11 cellular contexts compared by ENCODE assay signal in genomic region chr11:107696140-107696539, GRCh38. TPM values are rescaled to one million over a fixed set of nuclear protein-coding genes. Genes with fewer than 3 reads are reported as not detected.
A peak's percentile ranks its signal among the peaks of the same experiment; 100 is the strongest.
DNase-seq lines count a peak whose midpoint lies in the region; ATAC-seq and FAIRE-seq lines count a peak whose summit lies in the region.
"Had no signal": no experiment of that assay in that cellular context is flagged by ENCODE, and none has a peak within 500 bp of the region (broad histone marks: within the 10 kb centered on the region; RNA-seq: fewer than 3 reads in every experiment).

No MANE protein-coding gene starts in this region.

- no peaks in the 10 kb centered on the region for H3K9me3 ChIP-seq in effector memory CD4-positive, alpha-beta T cell (ENCODE audit: control insufficient read depth, low read length)
- H3K9me3 ChIP-seq: pancreas had no signal

- no peak for FAIRE-seq in urothelium cell line (lab: Jason Lieb, UNC)
- FAIRE-seq: pancreas had no signal

- DNase-seq in left ventricle myocardium superior (no peak), cardiac septum (ENCODE audit: low spot score) (no peak), amniotic epithelial cell (ENCODE audit: low read depth) (peak; percentile 95), hepatic stellate cell (ENCODE audit: low spot score) (peak; percentile 68), urothelium cell line (ENCODE audit: low spot score) (peak; percentile 70), UCSD-AML1 (lab: John Stamatoyannopoulos, UW; ENCODE audit: unreplicated experiment) (no peak), NCI-H146 (lab: John Stamatoyannopoulos, UW) (no peak)
- DNase-seq in effector memory CD4-positive, alpha-beta T cell = no peak
- DNase-seq: pancreas had no signal

- H3K4me3 ChIP-seq in effector memory CD4-positive, alpha-beta T cell (ENCODE audit: insufficient read depth, low read depth, low read length, poor library complexity, severe bottlenecking) = no peak overlapping the region
- H3K4me3 ChIP-seq: BLaER1, cardiac muscle cell, pancreas had no signal

- no peaks in the 10 kb centered on the region for H3K27me3 ChIP-seq in effector memory CD4-positive, alpha-beta T cell (replicated peaks; ENCODE audit: control insufficient read depth, insufficient read depth, low read length, poor library complexity, severe bottlenecking)
- H3K27me3 ChIP-seq: BLaER1, cardiac muscle cell had no signal

- no peak overlapping the region for H3K27ac ChIP-seq in effector memory CD4-positive, alpha-beta T cell (ENCODE audit: insufficient read depth, low read length, poor library complexity, severe bottlenecking)
- H3K27ac ChIP-seq: BLaER1, cardiac muscle cell, pancreas had no signal

- H3K36me3 ChIP-seq in effector memory CD4-positive, alpha-beta T cell (ENCODE audit: control insufficient read depth, insufficient read depth, low read length) = no peaks in the 10 kb centered on the region
- H3K36me3 ChIP-seq: BLaER1, cardiac muscle cell, pancreas had no signal

- peak; percentile 48 for ATAC-seq in left ventricle myocardium superior

- no peaks in the 10 kb centered on the region for H3K4me1 ChIP-seq in effector memory CD4-positive, alpha-beta T cell (ENCODE audit: control insufficient read depth, insufficient read depth, low read length, poor library complexity, severe bottlenecking)
- H3K4me1 ChIP-seq: pancreas had no signal

- intact Hi-C loops in left ventricle myocardium superior (cut with micrococcal nuclease) = no loop called here
- intact Hi-C loops in cardiac septum (cut with DNase I) = no loop called here

RNA-seq across cellular contexts. Expression of gene SLN, which starts 15.7 kb away (rescaled TPM):
- 5.7 TPM for total RNA-seq in left ventricle myocardium superior
- 19.0 TPM for total RNA-seq in cardiac septum
- total RNA-seq: cardiac muscle cell, pancreas had no signal

Comparison
In these comparisons a context has a peak if more than half of its experiments do, and no peak if none do; other contexts are left out.
1. DNase-seq: peak in amniotic epithelial cell (single experiment), hepatic stellate cell (single experiment) and urothelium cell line (single experiment); none in left ventricle myocardium superior (single experiment), cardiac septum (single experiment), UCSD-AML1 (single experiment), effector memory CD4-positive, alpha-beta T cell (0 of 3) and NCI-H146 (single experiment).